ENCODE assay signal across 8 cellular contexts in the genomic region with DNA sequence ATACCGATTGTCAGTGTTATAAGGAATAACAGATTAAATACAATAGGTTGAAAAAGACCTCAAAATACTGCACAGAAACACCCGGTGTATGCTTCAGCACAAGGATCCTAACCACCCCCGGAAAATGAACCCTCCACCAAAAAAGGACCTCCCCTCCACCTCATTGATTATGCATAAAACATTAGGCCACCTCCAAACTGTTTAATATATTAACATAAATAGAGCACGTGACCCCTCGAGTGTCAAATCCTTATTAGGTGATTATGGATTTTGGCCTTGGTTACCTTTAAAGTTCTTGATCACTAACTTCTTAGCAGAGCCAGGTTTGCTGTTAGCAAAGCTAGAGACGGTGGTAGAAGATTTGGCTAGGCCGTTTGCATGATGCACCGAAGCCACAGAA. TPM values are rescaled to one million over a fixed set of nuclear protein-coding genes. Genes with fewer than 3 reads are reported as not detected.
DNase-seq lines count a peak whose midpoint lies in the region; ATAC-seq and TF ChIP-seq lines count a peak whose summit lies in the region.

No MANE protein-coding gene starts in this region.

- peaks cover 44% of the 10 kb centered on the region for H3K79me2 ChIP-seq in MM.1S (ENCODE audit: low read length)

- TF ChIP-seq CTCF in GM06990 (IDR thresholded peaks at IDR 0.05; ENCODE audit: insufficient read depth, low read length, poor library complexity, severe bottlenecking): no peak
- no peak for TF ChIP-seq CTCF in MM.1S (IDR thresholded peaks at IDR 0.05; ENCODE audit: low read length)
- TF ChIP-seq CTCF in ascending aorta (IDR thresholded peaks at IDR 0.05): no peak
- no peak for TF ChIP-seq CTCF in right lobe of liver (IDR thresholded peaks at IDR 0.05)
- TF ChIP-seq CTCF in type B pancreatic cell (conservative IDR thresholded peaks at IDR 0.05): no peak
- TF ChIP-seq CTCF in GM13976 (IDR thresholded peaks at IDR 0.05; ENCODE audit: borderline replicate concordance, control extremely low read depth, extremely low read depth, insufficient read depth, missing control alignments): no peak

- ATAC-seq in right lobe of liver (peak in 1 of 4 donors; percentile 2), HG02623 (IDR thresholded peaks at IDR 0.05; ENCODE audit: unreplicated experiment) (no peak), GM18868 (IDR thresholded peaks at IDR 0.05; ENCODE audit: unreplicated experiment) (no peak)

- peak overlapping the region; percentile 93; the same call in 1 of the 2 replicates for H3K9ac ChIP-seq in MM.1S (ENCODE audit: low read length)

- H3K27ac ChIP-seq in MM.1S (ENCODE audit: low read length) (peak overlapping the region; percentile 88; the same call in 1 of the 2 replicates), ascending aorta (peak overlapping the region; percentile 94 to 97), right lobe of liver (peak overlapping the region; percentile 95 to 99 (median 97))

- WGBS in right lobe of liver (ENCODE audit: insufficient coverage, low coverage, low lambda C conversion rate, missing lambda C conversion rate): 24% methylated on average over 8 of the region's 8 CpGs

- H3K36me3 Mint-ChIP-seq in type B pancreatic cell: peaks cover 4% of the 10 kb centered on the region

- no peaks in the 10 kb centered on the region for H3K36me3 ChIP-seq in GM06990 (ENCODE audit: control insufficient read depth, insufficient read depth, low read length)
- no peaks in the 10 kb centered on the region; the same call in 1 of the 2 replicates for H3K36me3 ChIP-seq in MM.1S (replicated peaks; ENCODE audit: insufficient read depth, low read length)
- no peaks in the 10 kb centered on the region for H3K36me3 ChIP-seq in ascending aorta
- H3K36me3 ChIP-seq in right lobe of liver: peaks cover 0 to 5% (median 0%) of the 10 kb centered on the region in 4 donors

- H4K20me1 ChIP-seq in MM.1S (ENCODE audit: insufficient read depth, low read length): no peaks in the 10 kb centered on the region

- H3K9me2 ChIP-seq in MM.1S (replicated peaks; ENCODE audit: insufficient read depth, low read length): no peaks in the 10 kb centered on the region

- H3K4me2 ChIP-seq in MM.1S (ENCODE audit: low read depth, low read length): peak overlapping the region; percentile 74

- intact Hi-C loops in ascending aorta (cut with DNase I): loop anchor here (5.0 kb wide), 3 partner anchors 72 to 687 kb away; a partner anchor contains a TSS
- intact Hi-C loops in right lobe of liver (cut with DNase I): no loop called here

- no peaks in the 10 kb centered on the region for H3K9me3 Mint-ChIP-seq in type B pancreatic cell

- peak overlapping the region; percentile 96 for H3K27ac Mint-ChIP-seq in type B pancreatic cell

- H3F3A ChIP-seq in MM.1S (ENCODE audit: insufficient read depth, low read length): peaks cover 17% of the 10 kb centered on the region

- in situ Hi-C loops in GM13976 (cut with MboI; ENCODE audit: low sequenced_read_pairs, unreplicated experiment): no loop called here

- peak overlapping the region; percentile 98 for H3K4me3 Mint-ChIP-seq in type B pancreatic cell

- no peak for DNase-seq in GM06990 (ENCODE audit: extremely low read depth, insufficient read length)
- no peak for DNase-seq in MM.1S
- DNase-seq in ascending aorta (ENCODE audit: low spot score in 2 of 2): no peak
- no peak for DNase-seq in right lobe of liver
- no peak for DNase-seq in type B pancreatic cell (ENCODE audit: extremely low spot score, unreplicated experiment)
- DNase-seq in GM13976 (ENCODE audit: low spot score): no peak

- H3K4me3 ChIP-seq in GM06990 (replicated peaks; ENCODE audit: low read depth, low read length) (peak overlapping the region; percentile 67), MM.1S (ENCODE audit: low read length) (peak overlapping the region; percentile 80), ascending aorta (peak overlapping the region; percentile 61 to 76), right lobe of liver (peak overlapping the region; percentile 49 to 64 (median 54))

- no peak for TF ChIP-seq POLR2A in right lobe of liver (IDR thresholded peaks at IDR 0.05)

- no peaks in the 10 kb centered on the region for H3K27me3 Mint-ChIP-seq in type B pancreatic cell

- H3K27me3 ChIP-seq in GM06990 (replicated peaks; ENCODE audit: control insufficient read depth, insufficient read depth, low read length) (no peaks in the 10 kb centered on the region), MM.1S (replicated peaks; ENCODE audit: insufficient read depth, low read length) (no peaks in the 10 kb centered on the region), ascending aorta (no peaks in the 10 kb centered on the region), right lobe of liver (no peaks in the 10 kb centered on the region)

- H3K4me1 Mint-ChIP-seq in type B pancreatic cell (ENCODE audit: unreplicated experiment): peaks cover 5% of the 10 kb centered on the region

- H3K9me3 ChIP-seq in MM.1S (replicated peaks; ENCODE audit: insufficient read depth, low read length) (no peaks in the 10 kb centered on the region), ascending aorta (no peaks in the 10 kb centered on the region), right lobe of liver (no peaks in the 10 kb centered on the region)

- H2AFZ ChIP-seq in MM.1S (ENCODE audit: low read length): peak overlapping the region; percentile 37

- H3K4me1 ChIP-seq in MM.1S (ENCODE audit: low read length) (0 out of 2 replicates have a peak, but pooled peaks cover 3% of the 10 kb centered on the region), ascending aorta (peaks cover 0 to 2% of the 10 kb centered on the region in 2 donors), right lobe of liver (peaks cover 0 to 6% (median 0%) of the 10 kb centered on the region in 4 donors)

RNA-seq across cellular contexts. Expression of a gene that starts 1.0 kb away (rescaled TPM):
- 22.7 TPM for total RNA-seq in ascending aorta
- total RNA-seq in right lobe of liver: 10 to 100 TPM; 12.9 to 21.8 (median 18.9) TPM
- total RNA-seq in type B pancreatic cell (ENCODE audit: low replicate concordance): 46.0 and 51.8 TPM in 2 replicates

RNA-seq across cellular contexts. Expression of a gene that starts 44.1 kb away (rescaled TPM):
- not detected for total RNA-seq in ascending aorta
- 10 to 100 TPM; 20.7 to 31.2 (median 25.5) TPM for total RNA-seq in right lobe of liver
- total RNA-seq in type B pancreatic cell (ENCODE audit: low replicate concordance): 43.7 and 46.1 TPM in 2 replicates

Comparison
In these comparisons a context has a peak if more than half of its experiments do, and no peak if none do; other contexts are left out.
1. RNA of a gene that starts 44.1 kb away (total RNA-seq): 43.7 to 46.1 TPM in type B pancreatic cell and 20.7 to 31.2 TPM in right lobe of liver; not detected in ascending aorta (single experiment); every median in the first group is over 10 times any median in the second.
2. Peak in every context shown above with its lines, with median percentiles within 50 percentile points of each other: H3K4me3 ChIP-seq and H3K27ac ChIP-seq.